1 cellular context compared by ENCODE assay signal in genomic region chr10:78035933-78036583, GRCh38.
TF ChIP-seq lines count a peak whose summit lies in the region.

No MANE protein-coding gene starts in this region.

TF ChIP-seq in SK-N-SH treated with all-trans-retinoic acid at 6 μM for 48 hours, 23 proteins besides CTCF, POLR2A, EP300 and RAD21 (continued from another document):
- TF ChIP-seq CREB5 (CRISPR knock-in tag; IDR thresholded peaks at IDR 0.05; ENCODE audit: low read depth) (no peak), RARB (CRISPR knock-in tag; IDR thresholded peaks at IDR 0.05) (no peak), ZNF8 (CRISPR knock-in tag; IDR thresholded peaks at IDR 0.05) (no peak), ZNF565 (CRISPR knock-in tag; conservative IDR thresholded peaks at IDR 0.05; ENCODE audit: low read depth) (no peak), ESRRG (CRISPR knock-in tag; IDR thresholded peaks at IDR 0.05) (no peak), ARNTL (CRISPR knock-in tag; IDR thresholded peaks at IDR 0.05; ENCODE audit: borderline replicate concordance, low read depth) (no peak), ZFP30 (CRISPR knock-in tag; IDR thresholded peaks at IDR 0.05) (no peak), PPARA (CRISPR knock-in tag; IDR thresholded peaks at IDR 0.05; ENCODE audit: borderline replicate concordance) (no peak), TOX (CRISPR knock-in tag; IDR thresholded peaks at IDR 0.05; ENCODE audit: borderline replicate concordance) (no peak), TCF4 (CRISPR knock-in tag; IDR thresholded peaks at IDR 0.05; ENCODE audit: borderline replicate concordance) (no peak), ZFP3 (CRISPR knock-in tag; IDR thresholded peaks at IDR 0.05) (no peak), CSDC2 (CRISPR knock-in tag; IDR thresholded peaks at IDR 0.05) (no peak)
TF ChIP-seq in SK-N-SH treated with all-trans-retinoic acid at 6 μM for 48 hours: peak in this region for 0.
